Comparison of ENCODE assay signal across 12 cellular contexts in the genomic region with DNA sequence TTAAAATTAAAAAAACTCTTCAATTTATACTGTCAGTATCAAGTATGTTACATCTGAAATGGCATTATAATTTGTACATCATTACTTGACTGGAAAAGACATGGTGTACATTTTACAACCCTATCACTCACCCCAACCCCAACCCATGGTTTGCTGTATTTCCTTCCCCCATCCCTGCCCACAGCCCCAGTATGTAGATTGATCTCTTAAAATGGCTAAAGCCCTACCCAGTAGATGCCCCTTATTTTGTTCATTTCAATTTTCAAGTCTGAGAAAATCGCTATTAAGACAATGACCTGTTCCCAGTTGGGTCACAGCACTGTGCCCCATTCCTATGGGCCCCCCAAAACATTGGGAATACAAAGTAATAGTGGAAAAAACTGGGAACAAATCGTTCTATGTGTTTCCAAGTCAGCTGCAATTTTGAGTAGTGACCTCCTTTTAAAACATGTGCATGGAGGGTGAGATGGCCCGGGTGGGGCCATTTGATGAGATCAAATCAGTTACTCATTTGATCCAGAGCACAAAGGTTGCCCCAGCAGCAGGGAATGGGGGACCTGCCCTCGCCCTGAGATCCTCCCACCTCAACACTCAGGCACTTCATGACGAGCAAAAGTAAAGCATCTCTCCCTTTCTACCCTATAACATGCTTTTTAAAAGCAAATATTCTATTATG. TPM values are rescaled to one million over a fixed set of nuclear protein-coding genes. Genes with fewer than 3 reads are reported as not detected.
DNase-seq lines count a peak whose midpoint lies in the region; ATAC-seq and TF ChIP-seq lines count a peak whose summit lies in the region.
"Had no signal": no experiment of that assay in that cellular context is flagged by ENCODE, and none has a peak within 500 bp of the region (broad histone marks: within the 10 kb centered on the region; RNA-seq: fewer than 3 reads in every experiment).

No MANE protein-coding gene starts in this region.

- H3K27me3 Mint-ChIP-seq in activated CD4-positive, alpha-beta T cell treated with anti-CD3 and anti-CD28 coated beads, Interleukin-2, amount 10 ng/mL, durations not matched to agents 24 days and 14 days: no peaks in the 10 kb centered on the region
- H3K27me3 Mint-ChIP-seq in central memory CD8-positive, alpha-beta T cell: no peaks in the 10 kb centered on the region

- no peaks in the 10 kb centered on the region for H3K9me2 ChIP-seq in PC-3 (replicated peaks; ENCODE audit: low read length)

- no peak for DNase-seq in activated CD4-positive, alpha-beta T cell treated with anti-CD3 and anti-CD28 coated beads, Interleukin-2, amount 10 ng/mL, durations not matched to agents 24 days and 14 days
- DNase-seq in activated CD4-positive, alpha-beta T cell treated with anti-CD3 and anti-CD28 coated beads for 48 hours: no peak
- DNase-seq in PC-3 (no peak), coronary artery (ENCODE audit: low spot score) (no peak), cardiac septum (ENCODE audit: low spot score) (no peak)
- DNase-seq in central memory CD8-positive, alpha-beta T cell (ENCODE audit: low spot score in 2 of 2): no peak
- no peak for DNase-seq in stimulated activated effector memory CD8-positive, alpha-beta T cell treated with anti-CD3 and anti-CD28 coated beads, Interleukin-12 subunit alpha, Interleukin-12 subunit beta, amount 100 ng/mL, for 72 hours (ENCODE audit: low spot score in 2 of 2)
- DNase-seq: foreskin melanocyte, kidney, NCI-H226, testis had no signal

- H3K79me2 ChIP-seq in PC-3 (ENCODE audit: low read length): peaks cover 96% of the 10 kb centered on the region

- no peak for TF ChIP-seq CTCF in PC-3 (conservative IDR thresholded peaks at IDR 0.05; ENCODE audit: low read depth, low read length)
- TF ChIP-seq CTCF in coronary artery (IDR thresholded peaks at IDR 0.05): no peak

- BruUV-seq in PC-3 (replicated peaks; lab: Mats Ljungman, UMichigan): no TSS peak

- H2AFZ ChIP-seq in PC-3 (ENCODE audit: low read length): no peak overlapping the region

- no peaks in the 10 kb centered on the region for H3F3A ChIP-seq in PC-3 (ENCODE audit: low read length, unreplicated experiment)

- H3K9me3 Mint-ChIP-seq in activated CD4-positive, alpha-beta T cell treated with anti-CD3 and anti-CD28 coated beads, Interleukin-2, amount 10 ng/mL, durations not matched to agents 24 days and 14 days: no peaks in the 10 kb centered on the region
- H3K9me3 Mint-ChIP-seq in central memory CD8-positive, alpha-beta T cell: no peaks in the 10 kb centered on the region
- H3K9me3 Mint-ChIP-seq in stimulated activated effector memory CD8-positive, alpha-beta T cell treated with anti-CD3 and anti-CD28 coated beads, Interleukin-12 subunit alpha, Interleukin-12 subunit beta, amount 100 ng/mL, for 72 hours: no peaks in the 10 kb centered on the region

- H3K36me3 Mint-ChIP-seq in activated CD4-positive, alpha-beta T cell treated with anti-CD3 and anti-CD28 coated beads, Interleukin-2, amount 10 ng/mL, durations not matched to agents 24 days and 14 days (ENCODE audit: low read depth): peaks cover 53% of the 10 kb centered on the region
- peaks cover 62% of the 10 kb centered on the region for H3K36me3 Mint-ChIP-seq in central memory CD8-positive, alpha-beta T cell (ENCODE audit: insufficient read depth)
- H3K36me3 Mint-ChIP-seq in stimulated activated effector memory CD8-positive, alpha-beta T cell treated with anti-CD3 and anti-CD28 coated beads, Interleukin-12 subunit alpha, Interleukin-12 subunit beta, amount 100 ng/mL, for 72 hours: peaks cover 69% of the 10 kb centered on the region

- POLR2A ChIA-PET in PC-3 (lab: Charles Lee; ENCODE audit: unreplicated experiment): interaction anchor here (0.6 kb wide), 1 partner anchor 62 kb away, joined by 3 read pairs; no protein-coding TSS in a partner anchor

- CTCF ChIA-PET in PC-3 (lab: Charles Lee): no interaction called here

- no peaks in the 10 kb centered on the region for H3K9me3 ChIP-seq in PC-3 (ENCODE audit: low read length)
- H3K9me3 ChIP-seq: testis had no signal

- H3K4me1 ChIP-seq in PC-3 (ENCODE audit: insufficient read depth, low read length): peaks cover 64% of the 10 kb centered on the region

- peak overlapping the region; percentile 74 for H3K27ac Mint-ChIP-seq in activated CD4-positive, alpha-beta T cell treated with anti-CD3 and anti-CD28 coated beads, Interleukin-2, amount 10 ng/mL, durations not matched to agents 24 days and 14 days
- peak overlapping the region; percentile 93 for H3K27ac Mint-ChIP-seq in central memory CD8-positive, alpha-beta T cell (ENCODE audit: low read depth)
- no peak overlapping the region for H3K27ac Mint-ChIP-seq in stimulated activated effector memory CD8-positive, alpha-beta T cell treated with anti-CD3 and anti-CD28 coated beads, Interleukin-12 subunit alpha, Interleukin-12 subunit beta, amount 100 ng/mL, for 72 hours

- H3K4me1 Mint-ChIP-seq in activated CD4-positive, alpha-beta T cell treated with anti-CD3 and anti-CD28 coated beads, Interleukin-2, amount 10 ng/mL, durations not matched to agents 24 days and 14 days: peaks cover 68% of the 10 kb centered on the region
- H3K4me1 Mint-ChIP-seq in central memory CD8-positive, alpha-beta T cell: peaks cover 91% of the 10 kb centered on the region
- H3K4me1 Mint-ChIP-seq in stimulated activated effector memory CD8-positive, alpha-beta T cell treated with anti-CD3 and anti-CD28 coated beads, Interleukin-12 subunit alpha, Interleukin-12 subunit beta, amount 100 ng/mL, for 72 hours: peaks cover 88% of the 10 kb centered on the region

- no peak overlapping the region for H3K4me3 ChIP-seq in PC-3 (ENCODE audit: low read length)
- no peak overlapping the region for H3K4me3 ChIP-seq in coronary artery
- H3K4me3 ChIP-seq: testis had no signal

- H3K4me3 Mint-ChIP-seq in activated CD4-positive, alpha-beta T cell treated with anti-CD3 and anti-CD28 coated beads, Interleukin-2, amount 10 ng/mL, durations not matched to agents 24 days and 14 days: peak overlapping the region; percentile 38
- H3K4me3 Mint-ChIP-seq in central memory CD8-positive, alpha-beta T cell: peak overlapping the region; percentile 62
- H3K4me3 Mint-ChIP-seq in stimulated activated effector memory CD8-positive, alpha-beta T cell treated with anti-CD3 and anti-CD28 coated beads, Interleukin-12 subunit alpha, Interleukin-12 subunit beta, amount 100 ng/mL, for 72 hours: peak overlapping the region; percentile 20

- H3K9ac ChIP-seq in PC-3 (ENCODE audit: low read length): no peak overlapping the region

- ATAC-seq in PC-3 (no peak), HG02852 (IDR thresholded peaks at IDR 0.05; ENCODE audit: unreplicated experiment) (no peak)
- no peak for ATAC-seq in central memory CD8-positive, alpha-beta T cell (replicated peaks; ENCODE audit: extremely low read depth, poor library complexity, severe bottlenecking)
- ATAC-seq in stimulated activated effector memory CD8-positive, alpha-beta T cell treated with anti-CD3 and anti-CD28 coated beads, Interleukin-12 subunit alpha, Interleukin-12 subunit beta, amount 100 ng/mL, for 72 hours: no peak

- peak overlapping the region; percentile 2; the same call in 1 of the 2 replicates for H3K4me2 ChIP-seq in PC-3 (ENCODE audit: low read length)

- H3K27me3 ChIP-seq in PC-3 (ENCODE audit: low read length): no peaks in the 10 kb centered on the region
- H3K27me3 ChIP-seq: testis had no signal

- H3K27ac ChIP-seq in PC-3 (ENCODE audit: low read length) (no peak overlapping the region), coronary artery (no peak overlapping the region)
- H3K27ac ChIP-seq: testis had no signal

- intact Hi-C loops in activated CD4-positive, alpha-beta T cell treated with anti-CD3 and anti-CD28 coated beads, Interleukin-2, amount 10 ng/mL, durations not matched to agents 24 days and 14 days (cut with micrococcal nuclease): loop anchor here (1.0 to 2.0 kb wide), 2 partner anchors 9 to 13 kb away; no protein-coding TSS in a partner anchor
- intact Hi-C loops in PC-3 (cut with micrococcal nuclease) (no loop called here), cardiac septum (cut with DNase I) (no loop called here)

- peaks cover 60% of the 10 kb centered on the region for H3K36me3 ChIP-seq in PC-3 (ENCODE audit: low read depth, low read length)

- peaks cover 85% of the 10 kb centered on the region for H4K20me1 ChIP-seq in PC-3 (ENCODE audit: low read length)

RNA-seq across cellular contexts. Expression of a gene that starts 13.3 kb away (rescaled TPM):
- 204 and 215 TPM in 2 replicates for total RNA-seq in activated CD4-positive, alpha-beta T cell treated with anti-CD3 and anti-CD28 coated beads, Interleukin-2, amount 10 ng/mL, durations not matched to agents 24 days and 14 days
- 182 and 200 TPM in 2 replicates for total RNA-seq in PC-3 (2014; rRNA removed)
- 141 TPM for total RNA-seq in cardiac septum
